Comparison of ENCODE assay signal across 12 cellular contexts in the genomic region with DNA sequence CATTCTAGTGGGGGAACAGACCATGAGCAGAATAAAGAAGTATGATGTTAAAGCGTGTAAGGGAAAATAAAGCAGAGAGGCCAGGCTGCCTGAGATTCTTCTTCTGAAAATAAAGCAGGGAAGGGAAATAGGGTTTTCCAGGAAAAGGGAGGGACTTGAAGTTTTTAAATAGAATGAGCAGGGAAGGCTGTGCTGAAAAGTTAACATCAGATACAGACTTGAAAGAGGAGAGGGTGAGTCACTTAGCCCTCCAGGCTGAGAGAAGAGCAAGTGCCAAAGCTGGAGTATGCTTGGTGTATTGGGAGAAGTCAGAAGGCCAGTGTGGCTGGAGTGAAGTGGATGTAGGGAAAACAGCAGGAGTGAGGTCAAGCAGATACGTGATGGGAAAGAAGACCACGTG. TPM values are rescaled to one million over a fixed set of nuclear protein-coding genes. Genes with fewer than 3 reads are reported as not detected.
DNase-seq lines count a peak whose midpoint lies in the region; ATAC-seq, FAIRE-seq and TF ChIP-seq lines count a peak whose summit lies in the region.
"Had no signal": no experiment of that assay in that cellular context is flagged by ENCODE, and none has a peak within 500 bp of the region (broad histone marks: within the 10 kb centered on the region; RNA-seq: fewer than 3 reads in every experiment).

No MANE protein-coding gene starts in this region.

- H3K79me2 ChIP-seq in K562 (ENCODE audit: control insufficient read depth, insufficient read depth, low read length) = no peaks in the 10 kb centered on the region

- in situ Hi-C loops in K562 (cut with MboI) = no loop called here

- no peaks in the 10 kb centered on the region for H3K4me1 Mint-ChIP-seq in activated T-cell treated with anti-CD3 and anti-CD28 coated beads, Interleukin-2, amount 50 U/mL, for 4 hours (ENCODE audit: low read depth)

- no peak for TF ChIP-seq EP300 in K562 (IDR thresholded peaks at IDR 0.05; ENCODE audit: low read length)

- no peak overlapping the region for H3K4me3 ChIP-seq in right atrium auricular region
- H3K4me3 ChIP-seq in K562 = no peak overlapping the region
- H3K4me3 ChIP-seq in right cardiac atrium (ENCODE audit: low read length) = no peak overlapping the region
- H3K4me3 ChIP-seq in aorta (ENCODE audit: low read length in 2 of 2) = no peak overlapping the region

- no peak for TF ChIP-seq POLR2A in K562 (conservative IDR thresholded peaks at IDR 0.05)

- CTCF ChIA-PET in K562 (lab: Yijun Ruan, JAX; ENCODE audit: low intra/inter-chr PET ratio) = no interaction called here

- H3K27me3 ChIP-seq in right atrium auricular region = no peaks in the 10 kb centered on the region
- no peaks in the 10 kb centered on the region for H3K27me3 ChIP-seq in K562 (ENCODE audit: control insufficient read depth in 2 of 2, insufficient read depth in 2 of 2, low read length in 2 of 2)
- no peaks in the 10 kb centered on the region for H3K27me3 ChIP-seq in right cardiac atrium (ENCODE audit: control insufficient read depth, insufficient read depth)
- no peaks in the 10 kb centered on the region for H3K27me3 ChIP-seq in aorta (ENCODE audit: control insufficient read depth in 1 of 2, insufficient read depth in 2 of 2, low read length in 1 of 2)

- no peak overlapping the region for H3K4me3 Mint-ChIP-seq in activated T-cell treated with anti-CD3 and anti-CD28 coated beads, Interleukin-2, amount 50 U/mL, for 4 hours
- H3K4me3 Mint-ChIP-seq: effector memory CD8-positive, alpha-beta T cell; stimulated activated naive B cell treated with anti-CD40 and anti-IgM and Interleukin-4, amounts not matched to agents 10 μg/mL and 1 μg/mL and 100 μg/mL, for 72 hours had no signal

- no peak overlapping the region for H3K4me2 ChIP-seq in K562 (ENCODE audit: insufficient read depth, low read length)

- no peaks in the 10 kb centered on the region for H3K9me3 Mint-ChIP-seq in activated T-cell treated with anti-CD3 and anti-CD28 coated beads, Interleukin-2, amount 50 U/mL, for 4 hours
- H3K9me3 Mint-ChIP-seq: effector memory CD8-positive, alpha-beta T cell; stimulated activated naive B cell treated with anti-CD40 and anti-IgM and Interleukin-4, amounts not matched to agents 10 μg/mL and 1 μg/mL and 100 μg/mL, for 72 hours had no signal

- intact Hi-C loops in Right ventricle myocardium superior (cut with DNase I) = no loop called here
- intact Hi-C loops in K562 (cut with micrococcal nuclease) = no loop called here
- intact Hi-C loops in right cardiac atrium (cut with DNase I) = no loop called here
- intact Hi-C loops in aorta (cut with DNase I) = no loop called here

- POLR2A ChIA-PET in K562 (lab: Yijun Ruan, JAX) = interaction anchor here (0.7 kb wide), 1 partner anchor 11 kb away, joined by 3 read pairs; no protein-coding TSS in a partner anchor

- DNase-seq in Right ventricle myocardium superior = no peak
- DNase-seq in right atrium auricular region (ENCODE audit: low spot score) = no peak
- DNase-seq in K562 (ENCODE audit: extremely low read depth in 1 of 4, low spot score in 3 of 4) = peak in 2 of 4 experiments; percentile 44 to 70
- peak in 1 of 3 donors; percentile 14 for DNase-seq in right cardiac atrium
- DNase-seq in aorta = peak in 1 of 2 donors; percentile 59
- DNase-seq in CD1c-positive myeloid dendritic cell (ENCODE audit: extremely low spot score) = no peak
- no peak for DNase-seq in AML-193 (lab: John Stamatoyannopoulos, UW)
- DNase-seq in activated T-cell treated with anti-CD3 and anti-CD28 coated beads, Interleukin-2, amount 50 U/mL, for 4 hours = no peak
- DNase-seq: activated T-cell treated with anti-CD3 and anti-CD28 coated beads, Interleukin-2, amount 50 U/mL, for 1 hour; effector memory CD8-positive, alpha-beta T cell; small intestine; stimulated activated naive B cell treated with anti-CD40 and anti-IgM and Interleukin-4, amounts not matched to agents 10 μg/mL and 1 μg/mL and 100 μg/mL, for 72 hours had no signal

- no TSS peak for BruUV-seq in K562 (replicated peaks; lab: Mats Ljungman, UMichigan)

- H3K36me3 ChIP-seq in right atrium auricular region (no peaks in the 10 kb centered on the region), K562 (ENCODE audit: control insufficient read depth, insufficient read depth, low read length) (no peaks in the 10 kb centered on the region), aorta (ENCODE audit: control insufficient read depth in 1 of 2, insufficient read depth in 2 of 2, low read length in 1 of 2) (no peaks in the 10 kb centered on the region)

- WGBS in K562 (ENCODE audit: insufficient coverage, low coverage, missing lambda C conversion rate) = 6% methylated on average over 3 of the region's 3 CpGs
- WGBS in right cardiac atrium = 25% methylated on average over 3 of the region's 3 CpGs
- 1 to 5% methylated on average over 3 of the region's 3 CpGs for WGBS in aorta, 2 donors

- H4K20me1 ChIP-seq in K562 (replicated peaks; ENCODE audit: control insufficient read depth, insufficient read depth, low read length) = no peaks in the 10 kb centered on the region

- no peaks in the 10 kb centered on the region for H3K9me1 ChIP-seq in K562 (ENCODE audit: control insufficient read depth, insufficient read depth, low read length)

- H3K36me3 Mint-ChIP-seq in activated T-cell treated with anti-CD3 and anti-CD28 coated beads, Interleukin-2, amount 50 U/mL, for 4 hours (ENCODE audit: insufficient read depth) = peaks cover 1% of the 10 kb centered on the region

- H3K9me3 ChIP-seq in right atrium auricular region (no peaks in the 10 kb centered on the region), K562 (replicated peaks; ENCODE audit: control insufficient read depth, insufficient read depth, low read depth, low read length) (no peaks in the 10 kb centered on the region), right cardiac atrium (ENCODE audit: control insufficient read depth, low read length) (no peaks in the 10 kb centered on the region), aorta (ENCODE audit: control insufficient read depth, low read length) (no peaks in the 10 kb centered on the region)

- H3K27ac ChIP-seq in right atrium auricular region (peak overlapping the region in 1 of 2 donors; percentile 29), K562 (ENCODE audit: extremely low read depth, low read depth, low read length) (no peak overlapping the region), right cardiac atrium (ENCODE audit: low read length) (no peak overlapping the region), aorta (ENCODE audit: low read depth in 1 of 2, low read length in 2 of 2) (peak overlapping the region in 1 of 2 donors; percentile 59)

- FAIRE-seq in K562 (lab: Jason Lieb, UNC) = peak; percentile 32
- FAIRE-seq: small intestine had no signal

- ATAC-seq in Right ventricle myocardium superior (ENCODE audit: poor library complexity) (peak; percentile 65), K562 (peak; percentile 84), right cardiac atrium (peak; percentile 84 to 99), aorta (ENCODE audit: low FRiP score) (peak; percentile 90)
- ATAC-seq in activated T-cell treated with anti-CD3 and anti-CD28 coated beads, Interleukin-2, amount 50 U/mL, for 4 hours = no peak
- ATAC-seq: effector memory CD8-positive, alpha-beta T cell; stimulated activated naive B cell treated with anti-CD40 and anti-IgM and Interleukin-4, amounts not matched to agents 10 μg/mL and 1 μg/mL and 100 μg/mL, for 72 hours had no signal

- H2AFZ ChIP-seq in K562 (ENCODE audit: low read depth, low read length) = no peak overlapping the region

- H3K4me1 ChIP-seq in right atrium auricular region = peaks cover 0 to 13% of the 10 kb centered on the region in 2 donors
- H3K4me1 ChIP-seq in K562 (replicated peaks in 1 of 2; ENCODE audit: control insufficient read depth in 2 of 2, insufficient read depth in 2 of 2, low read length in 2 of 2) = peaks cover 7 to 9% of the 10 kb centered on the region in 2 experiments; a peak in 3 of 5 replicates
- peaks cover 3% of the 10 kb centered on the region for H3K4me1 ChIP-seq in right cardiac atrium (ENCODE audit: control insufficient read depth, insufficient read depth, low read length)
- H3K4me1 ChIP-seq in aorta (ENCODE audit: control insufficient read depth in 1 of 2, insufficient read depth in 2 of 2, low read length in 2 of 2) = no peaks in the 10 kb centered on the region

- no peaks in the 10 kb centered on the region for H3K27me3 Mint-ChIP-seq in activated T-cell treated with anti-CD3 and anti-CD28 coated beads, Interleukin-2, amount 50 U/mL, for 4 hours (ENCODE audit: low read depth)
- H3K27me3 Mint-ChIP-seq: effector memory CD8-positive, alpha-beta T cell; stimulated activated naive B cell treated with anti-CD40 and anti-IgM and Interleukin-4, amounts not matched to agents 10 μg/mL and 1 μg/mL and 100 μg/mL, for 72 hours had no signal

- peak overlapping the region in 1 of 2 experiments; percentile 82; a peak in 1 of 4 replicates for H3K9ac ChIP-seq in K562 (ENCODE audit: insufficient read depth in 1 of 2, low read depth in 2 of 2, low read length in 2 of 2)

- TF ChIP-seq CTCF in right atrium auricular region (IDR thresholded peaks at IDR 0.05) = no peak
- TF ChIP-seq CTCF in K562 (IDR thresholded peaks at IDR 0.05 in 2 of 3, conservative IDR thresholded peaks at IDR 0.05 in 1 of 3; ENCODE audit: insufficient read depth in 2 of 3, low read depth in 1 of 3, low read length in 3 of 3) = no peak

- no peak for TF ChIP-seq RAD21 in K562 (CRISPR knock-in tag; conservative IDR thresholded peaks at IDR 0.05 in 1 of 2, IDR thresholded peaks at IDR 0.05 in 1 of 2)

RNA-seq across cellular contexts. Expression of a gene that starts 10.0 kb away (rescaled TPM):
- total RNA-seq in Right ventricle myocardium superior = 0.54 TPM
- total RNA-seq in right atrium auricular region = 1 to 10 TPM in 1 of 2 donors, not detected in 1; 2.0 TPM
- total RNA-seq in K562 (2011; cell fraction: chromatin; rRNA removed; ENCODE audit: low replicate concordance) = 40.2 and 172 TPM in 2 replicates
- total RNA-seq in K562 (2011; cell fraction: nucleolus; rRNA removed) = 22.8 and 32.2 TPM in 2 replicates
- 38.0 and 43.7 TPM in 2 replicates for total RNA-seq in K562 (2011; cell fraction: nucleoplasm; rRNA removed)
- total RNA-seq in K562 (2014; rRNA removed) = 48.7 and 54.3 TPM in 2 replicates
- total RNA-seq in K562 (2014; rRNA removed; fragmentation: Illumina TruSeq; extraction: Trizol) = 55.0 and 60.6 TPM in 2 replicates
- total RNA-seq in K562 (2015; rRNA removed; fragmentation: Illumina TruSeq; extraction: Trizol) = 49.1 and 53.6 TPM in 2 replicates
- total RNA-seq in K562 (2021) = 41.3 and 46.8 TPM in 2 replicates
- polyA plus RNA-seq in K562 (2011; rRNA removed) = 75.0 and 95.3 TPM in 2 replicates
- polyA plus RNA-seq in K562 (2011; cell fraction: cytosol; rRNA removed) = 13.9 and 28.8 TPM in 2 replicates
- 113 and 177 TPM in 2 replicates for polyA plus RNA-seq in K562 (2011; cell fraction: nucleus; rRNA removed)
- polyA plus RNA-seq in K562 (2012) = 24.9 and 27.7 TPM in 2 replicates
- polyA plus RNA-seq in K562 (2014; fragmentation: Illumina TruSeq; extraction: Trizol) = 56.8 and 61.7 TPM in 2 replicates
- polyA plus RNA-seq in K562 (2014; fragmentation: Nextera tagmentation; extraction: Ambion mirVana) = 10 to 100 TPM; 16.2 to 27.4 TPM
- 72.0 and 93.8 TPM in 2 replicates for polyA plus RNA-seq in K562 (2014; rRNA removed)
- 70.6 and 87.8 TPM in 2 replicates for polyA minus RNA-seq in K562 (2011; rRNA and poly(A)+ RNA removed)
- polyA minus RNA-seq in K562 (2011; cell fraction: cytosol; rRNA and poly(A)+ RNA removed) = 17.6 and 19.2 TPM in 2 replicates
- polyA minus RNA-seq in K562 (2011; cell fraction: nucleus; rRNA and poly(A)+ RNA removed) = 45.9 and 88.3 TPM in 2 replicates
- 1 to 10 TPM in 1 of 4 donors, under 1 TPM in 3; 0.37 to 1.1 (median 0.66) TPM for total RNA-seq in right cardiac atrium
- polyA plus RNA-seq in right cardiac atrium = 0.52 TPM
- total RNA-seq in aorta = 1 to 10 TPM in 1 of 2 donors, under 1 TPM in 1; 0.96 to 1.3 TPM
- polyA plus RNA-seq in aorta = 1 to 10 TPM in 1 of 2 donors, under 1 TPM in 1; 0.72 to 4.9 TPM
- total RNA-seq in activated T-cell treated with anti-CD3 and anti-CD28 coated beads, Interleukin-2, amount 50 U/mL, for 4 hours = 10 to 100 TPM; 14.1 to 19.5 (median 16.6) TPM

Comparison
In these comparisons a context has a peak if more than half of its experiments do, and no peak if none do; other contexts are left out.
1. ATAC-seq: peak in Right ventricle myocardium superior (single experiment), K562 (single experiment), right cardiac atrium (2 of 2) and aorta (single experiment); none in activated T-cell treated with anti-CD3 and anti-CD28 coated beads, Interleukin-2, amount 50 U/mL, for 4 hours (0 of 2).